Comparison of ENCODE assay signal across 15 cellular contexts in the genomic region with DNA sequence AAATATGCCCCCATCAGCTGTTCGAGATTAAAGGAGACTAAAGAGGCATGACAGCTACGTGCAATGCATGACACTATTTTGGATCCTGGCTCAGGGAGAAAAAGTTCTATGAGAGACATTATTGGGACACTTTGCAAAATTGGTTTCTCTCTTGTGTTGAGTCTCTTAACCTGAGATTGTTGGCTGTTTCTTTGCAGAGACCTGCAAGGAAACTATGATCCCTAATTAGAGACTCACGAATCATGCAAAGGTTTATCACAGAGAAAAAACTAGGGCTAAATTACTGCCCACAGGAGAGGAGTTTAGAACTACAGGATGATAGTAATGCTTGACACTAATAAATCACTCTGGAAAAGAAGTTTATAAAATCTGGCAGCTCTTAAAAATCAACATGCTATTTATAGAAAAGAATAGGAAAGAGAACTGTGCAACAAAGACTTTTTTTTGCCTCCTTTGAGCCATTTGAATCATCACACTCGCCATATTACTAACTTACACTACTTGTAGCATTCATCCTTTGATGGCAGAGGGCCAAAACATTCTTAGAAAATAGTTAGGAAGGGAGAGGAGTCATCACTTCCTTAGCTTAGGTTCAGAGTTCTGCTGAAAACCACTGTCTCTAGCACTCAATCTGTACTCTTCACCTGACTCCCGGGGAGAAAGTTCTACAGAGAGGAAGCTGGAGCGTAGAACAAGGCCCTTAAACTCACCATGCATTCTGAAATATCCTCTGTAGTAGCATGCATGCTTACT. TPM values are rescaled to one million over a fixed set of nuclear protein-coding genes. Genes with fewer than 3 reads are reported as not detected.
DNase-seq lines count a peak whose midpoint lies in the region; ATAC-seq, FAIRE-seq and TF ChIP-seq lines count a peak whose summit lies in the region.
"Had no signal": no experiment of that assay in that cellular context is flagged by ENCODE, and none has a peak within 500 bp of the region (broad histone marks: within the 10 kb centered on the region; RNA-seq: fewer than 3 reads in every experiment).

No MANE protein-coding gene starts in this region.

- peak; percentile 85 for ATAC-seq in activated T-helper 17 cell treated with anti-CD3 and anti-CD28 coated beads, Interleukin-2, amount 50 U/mL, for 72 hours (replicated peaks)
- ATAC-seq: left lobe of liver; naive thymus-derived CD4-positive, alpha-beta T cell; right cardiac atrium; T-cell had no signal

- H3K36me3 Mint-ChIP-seq in activated T-helper 17 cell treated with anti-CD3 and anti-CD28 coated beads, Interleukin-2, amount 50 U/mL, for 72 hours (ENCODE audit: low read depth), result no peaks in the 10 kb centered on the region
- H3K36me3 Mint-ChIP-seq: T-cell had no signal

- H3K27me3 Mint-ChIP-seq in activated T-helper 17 cell treated with anti-CD3 and anti-CD28 coated beads, Interleukin-2, amount 50 U/mL, for 72 hours, result peaks cover 9% of the 10 kb centered on the region

- no peak overlapping the region for H3K4me3 Mint-ChIP-seq in activated T-helper 17 cell treated with anti-CD3 and anti-CD28 coated beads, Interleukin-2, amount 50 U/mL, for 72 hours
- H3K4me3 Mint-ChIP-seq: T-cell had no signal

- peaks cover 24% of the 10 kb centered on the region for H3K4me1 Mint-ChIP-seq in activated T-helper 17 cell treated with anti-CD3 and anti-CD28 coated beads, Interleukin-2, amount 50 U/mL, for 72 hours

- peaks cover 3% of the 10 kb centered on the region for H3K9me3 Mint-ChIP-seq in activated T-helper 17 cell treated with anti-CD3 and anti-CD28 coated beads, Interleukin-2, amount 50 U/mL, for 72 hours

- peak; percentile 65 for FAIRE-seq in H54 (lab: Jason Lieb, UNC)

- TF ChIP-seq POLR2A in H54 (IDR thresholded peaks at IDR 0.05; ENCODE audit: low read depth, low read length), result no peak

- peak overlapping the region; percentile 12 for H3K27ac Mint-ChIP-seq in activated T-helper 17 cell treated with anti-CD3 and anti-CD28 coated beads, Interleukin-2, amount 50 U/mL, for 72 hours
- H3K27ac Mint-ChIP-seq: T-cell had no signal

- DNase-seq in COLO829 (ENCODE audit: low spot score) (peak; percentile 59), H54 (ENCODE audit: insufficient read length, low spot score) (no peak), non-pigmented ciliary epithelial cell (ENCODE audit: low read depth) (peak; percentile 23), NCI-H146 treated with DMSO at 0.1 percent for 48 hours (lab: John Stamatoyannopoulos, UW; ENCODE audit: unreplicated experiment) (no peak), islet precursor cell (no peak)
- no peak for DNase-seq in activated effector memory CD4-positive, alpha-beta T cell treated with anti-CD3 and anti-CD28 coated beads, Interleukin-2, amount 50 U/mL, for 16 hours
- DNase-seq: Caco-2; cerebellar nuclear complex; naive thymus-derived CD4-positive, alpha-beta T cell; right cardiac atrium; stimulated activated naive CD4-positive, alpha-beta T cell; T-cell had no signal

RNA-seq across cellular contexts. Expression of gene NRN1, which starts 25.3 kb away (rescaled TPM):
- total RNA-seq in activated T-helper 17 cell treated with anti-CD3 and anti-CD28 coated beads, Interleukin-2, amount 50 U/mL, for 72 hours, result 10 to 100 TPM in 1 of 2 donors, 1 to 10 TPM in 1; 1.1 to 14.7 TPM
- total RNA-seq: Caco-2, HT-29 had no signal

Comparison
In these comparisons a context has a peak if more than half of its experiments do, and no peak if none do; other contexts are left out.
1. DNase-seq: peak in COLO829 (single experiment) and non-pigmented ciliary epithelial cell (single experiment); none in H54 (single experiment), activated effector memory CD4-positive, alpha-beta T cell treated with anti-CD3 and anti-CD28 coated beads, Interleukin-2, amount 50 U/mL, for 16 hours (single experiment), NCI-H146 treated with DMSO at 0.1 percent for 48 hours (single experiment) and islet precursor cell (single experiment).